ENCODE assay signal across 8 cellular contexts in genomic region chr17:48610282-48611211, GRCh38. TPM values are rescaled to one million over a fixed set of nuclear protein-coding genes. Genes with fewer than 3 reads are reported as not detected.
DNase-seq lines count a peak whose midpoint lies in the region; ATAC-seq and TF ChIP-seq lines count a peak whose summit lies in the region.

HOXB7 (minus strand) TSS chr17:48611017; CDS start chr17:48610918, 99 bp downstream.

- H3K9me3 ChIP-seq in gastrocnemius medialis, result no peaks in the 10 kb centered on the region

- H3K4me3 Mint-ChIP-seq in activated naive CD4-positive, alpha-beta T cell treated with anti-CD3 and anti-CD28 coated beads for 36 hours, result peak within 1 kb of the TSS; percentile 89

- H3K36me3 ChIP-seq in gastrocnemius medialis, result no peaks in the 10 kb centered on the region

- H3K4me3 ChIP-seq in gastrocnemius medialis, result peak within 1 kb of the TSS; percentile 45 to 64 (median 56)

- intact Hi-C loops in activated naive CD4-positive, alpha-beta T cell treated with anti-CD3 and anti-CD28 coated beads for 36 hours (cut with micrococcal nuclease), result loop anchor here (5.0 kb wide), 1 partner anchor 112 kb away; the partner anchor contains the start of genes PRAC1 and PRAC2
- intact Hi-C loops in gastrocnemius medialis (cut with DNase I; ENCODE audit: low total_unique reads), result loop anchor here (2.0 kb wide), 1 partner anchor 32 kb away; the partner anchor contains the start of gene HOXB4

- in situ Hi-C loops in gastrocnemius medialis (cut with MboI; ENCODE audit: low sequenced_read_pairs in 4 of 4), result no loop called here

- H3K9me3 Mint-ChIP-seq in activated naive CD4-positive, alpha-beta T cell treated with anti-CD3 and anti-CD28 coated beads for 36 hours, result no peaks in the 10 kb centered on the region

- H3K27ac ChIP-seq in gastrocnemius medialis, result peak within 1 kb of the TSS; percentile 16 to 66 (median 65)

- H3K36me3 Mint-ChIP-seq in activated naive CD4-positive, alpha-beta T cell treated with anti-CD3 and anti-CD28 coated beads for 36 hours (ENCODE audit: low read depth), result no peaks in the 10 kb centered on the region

- peaks cover 94 to 98% (median 98%) of the 10 kb centered on the region in 3 donors for H3K27me3 ChIP-seq in gastrocnemius medialis

- ATAC-seq in gastrocnemius medialis (peak; percentile 25 to 48), HG02970 (IDR thresholded peaks at IDR 0.05; ENCODE audit: low FRiP score, unreplicated experiment) (no peak)

- H3K4me1 Mint-ChIP-seq in activated naive CD4-positive, alpha-beta T cell treated with anti-CD3 and anti-CD28 coated beads for 36 hours (ENCODE audit: low read depth), result peaks cover 33% of the 10 kb centered on the region

- TF ChIP-seq CTCF in gastrocnemius medialis (IDR thresholded peaks at IDR 0.05 in 4 of 5, conservative IDR thresholded peaks at IDR 0.05 in 1 of 5), result no peak

- H3K27me3 Mint-ChIP-seq in activated naive CD4-positive, alpha-beta T cell treated with anti-CD3 and anti-CD28 coated beads for 36 hours (ENCODE audit: low read depth), result peaks cover 71% of the 10 kb centered on the region

- no peak within 1 kb of the TSS for H3K27ac Mint-ChIP-seq in activated naive CD4-positive, alpha-beta T cell treated with anti-CD3 and anti-CD28 coated beads for 36 hours

- H3K4me1 ChIP-seq in gastrocnemius medialis, result peaks cover 4 to 27% of the 10 kb centered on the region in 2 donors

- DNase-seq in C1 segment of cervical spinal cord (lab: John Stamatoyannopoulos, UW), result peak in 10 of 14 donors; percentile 37 to 84 (median 62)
- peak; percentile 69 for DNase-seq in H4 (ENCODE audit: low spot score)
- peak; percentile 82 for DNase-seq in OCI-M1 (lab: John Stamatoyannopoulos, UW)
- peak; percentile 77 for DNase-seq in activated naive CD4-positive, alpha-beta T cell treated with anti-CD3 and anti-CD28 coated beads for 36 hours
- peak; percentile 94 for DNase-seq in hepatic stellate cell (ENCODE audit: low spot score)
- peak in 1 of 2 donors; percentile 39 for DNase-seq in gastrocnemius medialis
- DNase-seq in GDM1 (lab: John Stamatoyannopoulos, UW), result no peak

- no peak for TF ChIP-seq POLR2A in gastrocnemius medialis (IDR thresholded peaks at IDR 0.05)

- CTCF ChIA-PET in activated naive CD4-positive, alpha-beta T cell treated with anti-CD3 and anti-CD28 coated beads for 36 hours (lab: Charles Lee), result interaction anchor here (1.2 to 2.7 kb wide), 3 partner anchors 8 to 113 kb away, joined by 5 to 15 read pairs (median 5); partner anchors contain the start of gene PRAC2

RNA-seq across cellular contexts. Expression of gene HOXB7, which starts in this region (rescaled TPM):
- total RNA-seq in H4 (2014; rRNA removed; shearing (Covaris generic)), result 21.2 and 22.4 TPM in 2 replicates
- total RNA-seq in activated naive CD4-positive, alpha-beta T cell treated with anti-CD3 and anti-CD28 coated beads for 36 hours, result under 1 TPM in 1 of 2 experiments, not detected in 1; 0.29 TPM
- 1 to 10 TPM in 1 of 4 donors, under 1 TPM in 3; 0.36 to 3.0 (median 0.65) TPM for total RNA-seq in gastrocnemius medialis

Comparison
In these comparisons a context has a peak if more than half of its experiments do, and no peak if none do; other contexts are left out.
1. Peak in DNase-seq in activated naive CD4-positive, alpha-beta T cell treated with anti-CD3 and anti-CD28 coated beads for 36 hours; RNA of the gene not detected or under 1 TPM.